Comparison of ENCODE assay signal across 8 cellular contexts in the genomic region with DNA sequence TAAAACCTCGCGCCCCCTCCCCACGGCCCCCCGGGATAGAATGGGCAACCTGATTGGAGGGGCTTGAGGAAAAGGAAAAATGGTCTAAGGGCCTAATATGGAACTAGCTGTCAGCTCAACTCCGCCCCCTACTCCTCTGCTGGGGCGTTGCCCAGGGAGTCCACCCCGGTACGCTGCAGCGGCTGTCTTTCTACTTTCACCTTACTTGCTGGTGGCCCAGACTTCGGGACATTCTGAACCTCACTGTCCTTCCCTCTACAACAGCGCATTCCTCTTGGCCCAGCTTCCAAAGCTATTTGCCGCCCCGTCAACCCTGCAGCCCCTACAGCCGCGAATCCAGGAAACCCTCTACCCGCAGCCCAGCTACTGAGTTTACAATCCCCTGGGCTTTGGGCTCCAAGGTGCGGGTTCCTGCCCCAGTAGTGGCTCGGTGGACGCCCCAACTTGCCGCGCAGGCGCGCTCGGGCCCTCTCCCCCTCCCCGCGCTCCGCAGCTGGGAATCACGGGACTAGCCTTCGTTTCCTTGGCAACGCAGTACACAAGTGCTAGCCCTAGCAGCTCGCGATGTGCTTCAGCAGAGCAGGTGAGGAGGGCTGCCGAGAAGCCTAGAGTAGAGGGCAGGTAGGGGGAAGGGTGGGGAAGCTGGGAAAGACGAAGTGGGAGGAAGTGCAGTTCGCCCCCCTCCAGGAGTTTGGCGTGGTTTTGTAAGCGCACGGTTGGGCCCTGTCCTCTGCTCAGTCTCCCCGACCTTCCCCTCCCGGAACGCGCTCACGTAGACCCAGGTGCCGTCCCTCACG. TPM values are rescaled to one million over a fixed set of nuclear protein-coding genes. Genes with fewer than 3 reads are reported as not detected.
DNase-seq lines count a peak whose midpoint lies in the region; ATAC-seq and TF ChIP-seq lines count a peak whose summit lies in the region.

No MANE protein-coding gene starts in this region.

- H3K27me3 ChIP-seq in fibroblast of lung (ENCODE audit: control insufficient read depth, insufficient read depth, low read length), result peaks cover 3% of the 10 kb centered on the region

- H3K27ac Mint-ChIP-seq in naive B cell, result peak overlapping the region; percentile 94 to 99 (median 98)

- peak in 1 of 2 donors; percentile 12 for TF ChIP-seq CTCF in fibroblast of lung (conservative IDR thresholded peaks at IDR 0.05 in 1 of 2, IDR thresholded peaks at IDR 0.05 in 1 of 2; ENCODE audit: low read depth in 1 of 2, low read length in 2 of 2)

- peak overlapping the region; percentile 85 to 97 (median 94) for H3K4me3 Mint-ChIP-seq in naive B cell

- H3K4me2 ChIP-seq in fibroblast of lung (ENCODE audit: extremely low read depth, insufficient read depth, low read length), result peak overlapping the region; percentile 86

- no peaks in the 10 kb centered on the region for H3K27me3 Mint-ChIP-seq in naive B cell

- peak overlapping the region; percentile 35 to 82 (median 67) for H3K4me3 ChIP-seq in fibroblast of lung (replicated peaks in 1 of 4; ENCODE audit: control extremely low read depth in 1 of 4, insufficient read depth in 1 of 4, low read depth in 3 of 4, low read length in 4 of 4)

- no peaks in the 10 kb centered on the region for H3K79me2 ChIP-seq in fibroblast of lung (ENCODE audit: control insufficient read depth, insufficient read depth, low read length)

- no peaks in the 10 kb centered on the region for H4K20me1 ChIP-seq in fibroblast of lung (ENCODE audit: control insufficient read depth, extremely low read depth, insufficient read depth, low read length)

- peaks cover 20 to 22% (median 21%) of the 10 kb centered on the region in 3 donors for H3K4me1 Mint-ChIP-seq in naive B cell

- peak; percentile 87 for DNase-seq in D341Med (ENCODE audit: low spot score)
- peak; percentile 81 for DNase-seq in HuH-7.5 (ENCODE audit: low spot score)
- DNase-seq in OCI-M1 (lab: John Stamatoyannopoulos, UW), result peak; percentile 80
- DNase-seq in activated T-cell treated with anti-CD3 and anti-CD28 coated beads, Interleukin-2, amount 50 U/mL, for 48 hours, result peak; percentile 84 to 86
- DNase-seq in fibroblast of lung (ENCODE audit: low read depth in 2 of 2), result peak; percentile 74 to 84
- DNase-seq in naive B cell, result peak; percentile 92
- peak; percentile 60 to 69 for DNase-seq in stimulated activated CD8-positive, alpha-beta memory T cell treated with anti-CD3 and anti-CD28 coated beads, Interleukin-7, amount 100 ng/mL, for 48 hours (ENCODE audit: extremely low read depth in 1 of 2, low read depth in 1 of 2)

- H3K36me3 ChIP-seq in fibroblast of lung (ENCODE audit: control insufficient read depth, insufficient read depth, low read length), result no peaks in the 10 kb centered on the region

- no peaks in the 10 kb centered on the region for H3K36me3 Mint-ChIP-seq in naive B cell

- H3K27ac ChIP-seq in fibroblast of lung (ENCODE audit: insufficient read depth, low read length), result no peak overlapping the region

- peak overlapping the region; percentile 75 for H2AFZ ChIP-seq in fibroblast of lung (ENCODE audit: low read length)

- H3K9ac ChIP-seq in fibroblast of lung (ENCODE audit: insufficient read depth, low read length), result peak overlapping the region; percentile 31

- no peaks in the 10 kb centered on the region for H3K9me3 ChIP-seq in fibroblast of lung (ENCODE audit: control insufficient read depth, insufficient read depth, low read depth, low read length)

- H3K4me1 ChIP-seq in fibroblast of lung (ENCODE audit: control insufficient read depth, extremely low read depth, insufficient read depth, low read length), result no peaks in the 10 kb centered on the region

- ATAC-seq in GM21526 (IDR thresholded peaks at IDR 0.05; ENCODE audit: low FRiP score, unreplicated experiment) (peak; percentile 82), naive B cell (ENCODE audit: low read depth in 2 of 2) (peak; percentile 92 to 94)

- H3K9me3 Mint-ChIP-seq in naive B cell, result peaks cover 0 to 2% (median 0%) of the 10 kb centered on the region in 7 donors

RNA-seq across cellular contexts. Expression of a gene that starts 55.6 kb away (rescaled TPM):
- not detected in 2 replicates for total RNA-seq in fibroblast of lung
- not detected in 2 replicates for polyA plus RNA-seq in fibroblast of lung
- polyA plus RNA-seq in fibroblast of lung (2012), result not detected in 2 replicates
- not detected in 2 replicates for polyA minus RNA-seq in fibroblast of lung (ENCODE audit: low replicate concordance)
- not detected for polyA plus RNA-seq in naive B cell (ENCODE audit: low read depth in 6 of 6)
